ENCODE assay signal across 10 cellular contexts in genomic region chr9:129270903-129271431, GRCh38.
A peak's percentile ranks its signal among the peaks of the same experiment; 100 is the strongest.
DNase-seq lines count a peak whose midpoint lies in the region; ATAC-seq and TF ChIP-seq lines count a peak whose summit lies in the region.
"Had no signal": no experiment of that assay in that cellular context is flagged by ENCODE, and none has a peak within 500 bp of the region (broad histone marks: within the 10 kb centered on the region; RNA-seq: fewer than 3 reads in every experiment).

No MANE protein-coding gene starts in this region.

- peaks cover 19% of the 10 kb centered on the region for H3K27me3 Mint-ChIP-seq in activated CD4-positive, alpha-beta T cell treated with anti-CD3 and anti-CD28 coated beads, Interleukin-2, amount 10 ng/mL, durations not matched to agents 24 days and 14 days
- peaks cover 47% of the 10 kb centered on the region for H3K27me3 Mint-ChIP-seq in activated B cell treated with CpG ODN at 0.5 μM for 24 hours
- peaks cover 0 to 20% (median 0%) of the 10 kb centered on the region in 5 donors for H3K27me3 Mint-ChIP-seq in naive thymus-derived CD4-positive, alpha-beta T cell

- no peak for TF ChIP-seq CTCF in activated B cell treated with CpG ODN at 0.5 μM for 24 hours (IDR thresholded peaks at IDR 0.05)

- peaks cover 20 to 22% of the 10 kb centered on the region in 2 donors for H3K4me1 ChIP-seq in naive thymus-derived CD4-positive, alpha-beta T cell (ENCODE audit: control insufficient read depth in 2 of 2, insufficient read depth in 2 of 2, low read length in 2 of 2)

- peaks cover 28% of the 10 kb centered on the region for H3K4me1 Mint-ChIP-seq in activated CD4-positive, alpha-beta T cell treated with anti-CD3 and anti-CD28 coated beads, Interleukin-2, amount 10 ng/mL, durations not matched to agents 24 days and 14 days
- peaks cover 22% of the 10 kb centered on the region for H3K4me1 Mint-ChIP-seq in activated B cell treated with CpG ODN at 0.5 μM for 24 hours
- peaks cover 18 to 37% (median 27%) of the 10 kb centered on the region in 7 donors for H3K4me1 Mint-ChIP-seq in naive thymus-derived CD4-positive, alpha-beta T cell

- intact Hi-C loops in activated CD4-positive, alpha-beta T cell treated with anti-CD3 and anti-CD28 coated beads, Interleukin-2, amount 10 ng/mL, durations not matched to agents 24 days and 14 days (cut with micrococcal nuclease): loop anchor here (1.0 to 5.0 kb wide), 3 partner anchors 10 to 51 kb away; no protein-coding TSS in a partner anchor
- intact Hi-C loops in activated B cell treated with CpG ODN at 0.5 μM for 24 hours (cut with micrococcal nuclease) (loop anchor here (1.0 kb wide), 1 partner anchor 95 kb away; no protein-coding TSS in a partner anchor), head of caudate nucleus (cut with DNase I) (no loop called here)
- intact Hi-C loops in naive thymus-derived CD4-positive, alpha-beta T cell (cut with micrococcal nuclease): loop anchor here (1.0 to 10.0 kb wide), 4 partner anchors 12 to 54 kb away; no protein-coding TSS in a partner anchor

- no peak overlapping the region for H3K27ac ChIP-seq in naive thymus-derived CD4-positive, alpha-beta T cell (ENCODE audit: low read depth, low read length)
- H3K27ac ChIP-seq: neutrophil had no signal

- peak overlapping the region; percentile 60 for H3K4me3 Mint-ChIP-seq in activated CD4-positive, alpha-beta T cell treated with anti-CD3 and anti-CD28 coated beads, Interleukin-2, amount 10 ng/mL, durations not matched to agents 24 days and 14 days
- H3K4me3 Mint-ChIP-seq in activated B cell treated with CpG ODN at 0.5 μM for 24 hours: peak overlapping the region; percentile 46
- H3K4me3 Mint-ChIP-seq in naive thymus-derived CD4-positive, alpha-beta T cell: peak overlapping the region; percentile 41 to 81 (median 72)

- H3K36me3 Mint-ChIP-seq in activated CD4-positive, alpha-beta T cell treated with anti-CD3 and anti-CD28 coated beads, Interleukin-2, amount 10 ng/mL, durations not matched to agents 24 days and 14 days (ENCODE audit: low read depth): no peaks in the 10 kb centered on the region
- H3K36me3 Mint-ChIP-seq in activated B cell treated with CpG ODN at 0.5 μM for 24 hours (ENCODE audit: low read depth): no peaks in the 10 kb centered on the region
- no peaks in the 10 kb centered on the region for H3K36me3 Mint-ChIP-seq in naive thymus-derived CD4-positive, alpha-beta T cell

- peak overlapping the region; percentile 28 for H3K4me3 ChIP-seq in naive thymus-derived CD4-positive, alpha-beta T cell (ENCODE audit: low read length)
- H3K4me3 ChIP-seq: A549 had no signal

- no peaks in the 10 kb centered on the region for H3K36me3 ChIP-seq in naive thymus-derived CD4-positive, alpha-beta T cell (ENCODE audit: control insufficient read depth in 2 of 3, insufficient read depth in 3 of 3, low read length in 3 of 3)
- H3K36me3 ChIP-seq: neutrophil had no signal

- peak; percentile 48 for ATAC-seq in HG02943 (IDR thresholded peaks at IDR 0.05; ENCODE audit: low read depth, unreplicated experiment)
- no peak for ATAC-seq in activated B cell treated with CpG ODN at 0.5 μM for 24 hours (ENCODE audit: low read depth)
- peak; percentile 42 for ATAC-seq in naive thymus-derived CD4-positive, alpha-beta T cell
- ATAC-seq: A549 had no signal

- DNase-seq in activated CD4-positive, alpha-beta T cell treated with anti-CD3 and anti-CD28 coated beads, Interleukin-2, amount 10 ng/mL, durations not matched to agents 24 days and 14 days: peak; percentile 70
- DNase-seq in activated CD4-positive, alpha-beta T cell treated with anti-CD3 and anti-CD28 coated beads, Interleukin-2, amount 50 U/mL, for 4 hours: no peak
- DNase-seq in activated B cell treated with CpG ODN at 0.5 μM for 24 hours (no peak), head of caudate nucleus (no peak), NCI-H2171 treated with DMSO at 0.1 percent for 48 hours (lab: John Stamatoyannopoulos, UW) (no peak)
- peak in 4 of 9 donors; percentile 6 to 20 (median 10) for DNase-seq in naive thymus-derived CD4-positive, alpha-beta T cell
- no peak for DNase-seq in activated CD8-positive, alpha-beta memory T cell treated with anti-CD3 and anti-CD28 coated beads for 24 hours

- POLR2A ChIA-PET in activated B cell treated with CpG ODN at 0.5 μM for 24 hours (lab: Charles Lee): no interaction called here
- POLR2A ChIA-PET in naive thymus-derived CD4-positive, alpha-beta T cell (lab: Charles Lee): interaction anchor here (0.9 to 1.2 kb wide), 2 partner anchors 24 to 35 kb away, joined by 3 to 5 read pairs; no protein-coding TSS in a partner anchor

- H3K27ac Mint-ChIP-seq in activated CD4-positive, alpha-beta T cell treated with anti-CD3 and anti-CD28 coated beads, Interleukin-2, amount 10 ng/mL, durations not matched to agents 24 days and 14 days: peak overlapping the region; percentile 71
- H3K27ac Mint-ChIP-seq in activated B cell treated with CpG ODN at 0.5 μM for 24 hours: no peak overlapping the region
- peak overlapping the region; percentile 33 to 89 (median 82) for H3K27ac Mint-ChIP-seq in naive thymus-derived CD4-positive, alpha-beta T cell

- H3K9me3 Mint-ChIP-seq in activated CD4-positive, alpha-beta T cell treated with anti-CD3 and anti-CD28 coated beads, Interleukin-2, amount 10 ng/mL, durations not matched to agents 24 days and 14 days: no peaks in the 10 kb centered on the region
- no peaks in the 10 kb centered on the region for H3K9me3 Mint-ChIP-seq in activated B cell treated with CpG ODN at 0.5 μM for 24 hours
- no peaks in the 10 kb centered on the region for H3K9me3 Mint-ChIP-seq in naive thymus-derived CD4-positive, alpha-beta T cell

- CTCF ChIA-PET in activated B cell treated with CpG ODN at 0.5 μM for 24 hours (lab: Charles Lee): no interaction called here
- CTCF ChIA-PET in naive thymus-derived CD4-positive, alpha-beta T cell (lab: Charles Lee): no interaction called here

- peaks cover 0 to 2% of the 10 kb centered on the region in 2 donors for H3K27me3 ChIP-seq in naive thymus-derived CD4-positive, alpha-beta T cell (ENCODE audit: control insufficient read depth in 2 of 2, insufficient read depth in 2 of 2, low read length in 2 of 2)

- no peaks in the 10 kb centered on the region for H3K9me3 ChIP-seq in naive thymus-derived CD4-positive, alpha-beta T cell (ENCODE audit: control insufficient read depth in 2 of 3, low read length in 3 of 3)
- H3K9me3 ChIP-seq: A549, neutrophil had no signal
